16 cellular contexts compared by ENCODE assay signal in genomic region chr14:25041898-25042297, GRCh38. TPM values are rescaled to one million over a fixed set of nuclear protein-coding genes. Genes with fewer than 3 reads are reported as not detected.
A peak's percentile ranks its signal among the peaks of the same experiment; 100 is the strongest.
DNase-seq lines count a peak whose midpoint lies in the region; ATAC-seq and TF ChIP-seq lines count a peak whose summit lies in the region.
"Had no signal": no experiment of that assay in that cellular context is flagged by ENCODE, and none has a peak within 500 bp of the region (broad histone marks: within the 10 kb centered on the region; RNA-seq: fewer than 3 reads in every experiment).

No MANE protein-coding gene starts in this region.

- H3K36me3 Mint-ChIP-seq in T-helper 17 cell (ENCODE audit: low read depth) = no peaks in the 10 kb centered on the region
- H3K36me3 Mint-ChIP-seq: activated naive CD4-positive, alpha-beta T cell treated with anti-CD3 and anti-CD28 coated beads, Interleukin-2, amount 50 U/mL, for 24 hours; brain had no signal

- H3K4me3 ChIP-seq in left ventricle myocardium inferior = no peak overlapping the region
- H3K4me3 ChIP-seq: tibial artery had no signal

- peak overlapping the region; percentile 16 for H3K27ac ChIP-seq in left ventricle myocardium inferior (replicated peaks)
- H3K27ac ChIP-seq: tibial artery had no signal

- H3K4me1 Mint-ChIP-seq in T-helper 17 cell = no peaks in the 10 kb centered on the region
- H3K4me1 Mint-ChIP-seq: activated naive CD4-positive, alpha-beta T cell treated with anti-CD3 and anti-CD28 coated beads, Interleukin-2, amount 50 U/mL, for 24 hours had no signal

- H3K27ac Mint-ChIP-seq in T-helper 17 cell = no peak overlapping the region
- H3K27ac Mint-ChIP-seq: activated naive CD4-positive, alpha-beta T cell treated with anti-CD3 and anti-CD28 coated beads, Interleukin-2, amount 50 U/mL, for 24 hours; brain; T-helper 2 cell treated with Interferon-gamma antibody and Interleukin-4, amounts not matched to agents 5 μg/mL and 100 μg/mL, for 36 hours had no signal

- H3K4me1 ChIP-seq in left ventricle myocardium inferior = peaks cover 95% of the 10 kb centered on the region
- H3K4me1 ChIP-seq: tibial artery had no signal

- intact Hi-C loops in left ventricle myocardium inferior (cut with micrococcal nuclease) = loop anchor here (5.0 to 10.0 kb wide), 3 partner anchors 93 to 307 kb away; no protein-coding TSS in a partner anchor
- intact Hi-C loops in cardiac septum (cut with DNase I) = loop anchor here (10.0 kb wide), 2 partner anchors 137 to 307 kb away; no protein-coding TSS in a partner anchor

- H3K27me3 ChIP-seq in left ventricle myocardium inferior (ENCODE audit: low read depth) = no peaks in the 10 kb centered on the region
- H3K27me3 ChIP-seq: heart right ventricle, tibial artery had no signal

- H3K36me3 ChIP-seq in left ventricle myocardium inferior = no peaks in the 10 kb centered on the region
- H3K36me3 ChIP-seq: heart right ventricle, tibial artery had no signal

- no peaks in the 10 kb centered on the region for H3K9me3 ChIP-seq in left ventricle myocardium inferior (replicated peaks)
- no peaks in the 10 kb centered on the region for H3K9me3 ChIP-seq in T-helper 17 cell (ENCODE audit: control insufficient read depth, low read length, poor library complexity, severe bottlenecking)
- H3K9me3 ChIP-seq: heart right ventricle, tibial artery had no signal

- H3K27me3 Mint-ChIP-seq in T-helper 17 cell = peaks cover 28% of the 10 kb centered on the region

- H3K4me3 Mint-ChIP-seq in T-helper 17 cell = no peak overlapping the region
- H3K4me3 Mint-ChIP-seq: activated naive CD4-positive, alpha-beta T cell treated with anti-CD3 and anti-CD28 coated beads, Interleukin-2, amount 50 U/mL, for 24 hours; brain; T-helper 2 cell treated with Interferon-gamma antibody and Interleukin-4, amounts not matched to agents 5 μg/mL and 100 μg/mL, for 36 hours had no signal

- ATAC-seq in left lobe of liver = peak; percentile 26
- no peak for ATAC-seq in T-helper 17 cell
- no peak for ATAC-seq in HG03139 (IDR thresholded peaks at IDR 0.05; ENCODE audit: unreplicated experiment)
- ATAC-seq in GM21381 (IDR thresholded peaks at IDR 0.05; ENCODE audit: unreplicated experiment) = no peak

- no peak for TF ChIP-seq CTCF in left ventricle myocardium inferior (IDR thresholded peaks at IDR 0.05; ENCODE audit: borderline replicate concordance)

- DNase-seq in left ventricle myocardium inferior (no peak), cardiac septum (ENCODE audit: low spot score) (no peak), NCI-H510A (lab: John Stamatoyannopoulos, UW) (peak; percentile 53), left lobe of liver (ENCODE audit: low spot score) (no peak), T-helper 17 cell (no peak), cerebellum (ENCODE audit: low spot score) (no peak)
- DNase-seq: activated CD4-positive, alpha-beta T cell treated with anti-CD3 and anti-CD28 coated beads for 4 hours; heart right ventricle; islet precursor cell; NCI-H1694; tibial artery had no signal

RNA-seq across cellular contexts. Expression of gene STXBP6, which starts 8.0 kb away (rescaled TPM):
- 21.7 TPM for total RNA-seq in left ventricle myocardium inferior
- 13.9 TPM for total RNA-seq in cardiac septum
- 0.98 TPM for total RNA-seq in left lobe of liver
- total RNA-seq in T-helper 17 cell = not detected
- total RNA-seq in cerebellum = 6.3 TPM
